ENCODE assay signal across 14 cellular contexts in genomic region chr18:26654173-26655009, GRCh38.
DNase-seq lines count a peak whose midpoint lies in the region; ATAC-seq, FAIRE-seq and TF ChIP-seq lines count a peak whose summit lies in the region.
"Had no signal": no experiment of that assay in that cellular context is flagged by ENCODE, and none has a peak within 500 bp of the region (broad histone marks: within the 10 kb centered on the region; RNA-seq: fewer than 3 reads in every experiment).

No MANE protein-coding gene starts in this region.

- POLR2A ChIA-PET in endothelial cell of umbilical vein (lab: Charles Lee) (no interaction called here), GM10248 (lab: Yijun Ruan, JAX) (no interaction called here)

- H2AFZ ChIP-seq in OCI-LY3 (ENCODE audit: low read depth, low read length) (no peak overlapping the region), endothelial cell of umbilical vein (ENCODE audit: low read depth, low read length) (no peak overlapping the region), parathyroid adenoma (peak overlapping the region; percentile 89)

- no peaks in the 10 kb centered on the region for H3K9me3 ChIP-seq in OCI-LY3 (ENCODE audit: insufficient read depth, low read length)
- H3K9me3 ChIP-seq in endothelial cell of umbilical vein (replicated peaks; ENCODE audit: control insufficient read depth, insufficient read depth, low read length): no peaks in the 10 kb centered on the region
- no peaks in the 10 kb centered on the region for H3K9me3 ChIP-seq in parathyroid adenoma (ENCODE audit: control insufficient read depth, low read length)
- H3K9me3 ChIP-seq in gastrocnemius medialis: no peaks in the 10 kb centered on the region
- H3K9me3 ChIP-seq: BLaER1 treated with 17β-estradiol and CSF1 and Interleukin-3, amounts not matched to agents 10 nM and 100 nM had no signal

- H3K27ac ChIP-seq in OCI-LY3 (ENCODE audit: low read length): no peak overlapping the region
- H3K27ac ChIP-seq in endothelial cell of umbilical vein (ENCODE audit: insufficient read depth, low read depth, low read length): no peak overlapping the region
- no peak overlapping the region for H3K27ac ChIP-seq in parathyroid adenoma
- no peak overlapping the region for H3K27ac ChIP-seq in gastrocnemius medialis
- H3K27ac ChIP-seq: BLaER1 treated with 17β-estradiol and CSF1 and Interleukin-3, amounts not matched to agents 10 nM and 100 nM had no signal

- intact Hi-C loops in endothelial cell of umbilical vein (cut with micrococcal nuclease) (loop anchor here (5.0 kb wide), 1 partner anchor 427 kb away; the partner anchor contains the start of gene TAF4B), gastrocnemius medialis (cut with DNase I; ENCODE audit: low total_unique reads) (loop anchor here (5.0 to 10.0 kb wide), 4 partner anchors 107 to 560 kb away; partner anchors contain the start of genes KCTD1 and SS18)

- CTCF ChIA-PET in endothelial cell of umbilical vein (lab: Charles Lee) (interaction anchor here (1.1 to 3.6 kb wide), 4 partner anchors 249 to 349 kb away, joined by 3 to 21 read pairs (median 7); no protein-coding TSS in a partner anchor), GM10248 (lab: Yijun Ruan, JAX) (interaction anchor here (0.9 to 2.2 kb wide), 4 partner anchors 9 to 271 kb away, joined by 3 to 7 read pairs (median 3); no protein-coding TSS in a partner anchor)

- peaks cover 46% of the 10 kb centered on the region for H3K27me3 ChIP-seq in OCI-LY3 (ENCODE audit: low read depth, low read length)
- H3K27me3 ChIP-seq in endothelial cell of umbilical vein (ENCODE audit: control insufficient read depth in 2 of 2, insufficient read depth in 2 of 2, low read length in 2 of 2): peaks cover 56 to 72% of the 10 kb centered on the region in 2 experiments
- no peaks in the 10 kb centered on the region for H3K27me3 ChIP-seq in parathyroid adenoma (ENCODE audit: control insufficient read depth, insufficient read depth, low read length)
- peaks cover 12 to 40% (median 14%) of the 10 kb centered on the region in 3 donors for H3K27me3 ChIP-seq in gastrocnemius medialis

- in situ Hi-C loops in gastrocnemius medialis (cut with MboI; ENCODE audit: low sequenced_read_pairs in 4 of 4): loop anchor here in 1 of 4 donors (10.0 kb wide), 2 partner anchors 270 to 350 kb away; no protein-coding TSS in a partner anchor

- no peak overlapping the region for H3K9ac ChIP-seq in OCI-LY3 (ENCODE audit: low read length)
- no peak overlapping the region for H3K9ac ChIP-seq in endothelial cell of umbilical vein (replicated peaks; ENCODE audit: extremely low read depth, insufficient read depth, low read length)
- H3K9ac ChIP-seq in parathyroid adenoma: no peak overlapping the region
- H3K9ac ChIP-seq: BLaER1 treated with 17β-estradiol and CSF1 and Interleukin-3, amounts not matched to agents 10 nM and 100 nM had no signal

- H3K9me1 ChIP-seq in endothelial cell of umbilical vein (replicated peaks; ENCODE audit: control insufficient read depth, extremely low read depth, insufficient read depth, low read length): no peaks in the 10 kb centered on the region

- H3K4me3 ChIP-seq in OCI-LY3 (ENCODE audit: low read length): no peak overlapping the region
- no peak overlapping the region for H3K4me3 ChIP-seq in endothelial cell of umbilical vein (replicated peaks in 1 of 3; ENCODE audit: insufficient read depth in 1 of 3, low read depth in 1 of 3, low read length in 3 of 3)
- H3K4me3 ChIP-seq in parathyroid adenoma (ENCODE audit: low read depth, low read length): no peak overlapping the region
- H3K4me3 ChIP-seq in gastrocnemius medialis: no peak overlapping the region
- H3K4me3 ChIP-seq: BLaER1 treated with 17β-estradiol and CSF1 and Interleukin-3, amounts not matched to agents 10 nM and 100 nM had no signal

- H3K36me3 ChIP-seq in OCI-LY3 (replicated peaks; ENCODE audit: low read depth, low read length): no peaks in the 10 kb centered on the region
- H3K36me3 ChIP-seq in endothelial cell of umbilical vein (ENCODE audit: control insufficient read depth in 2 of 2, extremely low read depth in 1 of 2, insufficient read depth in 2 of 2, low read length in 2 of 2): no peaks in the 10 kb centered on the region
- no peaks in the 10 kb centered on the region for H3K36me3 ChIP-seq in parathyroid adenoma (ENCODE audit: control insufficient read depth, insufficient read depth, low read length)
- no peaks in the 10 kb centered on the region for H3K36me3 ChIP-seq in gastrocnemius medialis
- H3K36me3 ChIP-seq: BLaER1 treated with 17β-estradiol and CSF1 and Interleukin-3, amounts not matched to agents 10 nM and 100 nM had no signal

- BruUV-seq in endothelial cell of umbilical vein (replicated peaks; lab: Mats Ljungman, UMichigan): no TSS peak

- ATAC-seq in gastrocnemius medialis: no peak
- ATAC-seq: activated naive CD8-positive, alpha-beta T cell treated with anti-CD3 and anti-CD28 coated beads, Interleukin-2, amount 50 U/mL, for 24 hours; stimulated activated memory B cell treated with anti-CD40 and anti-IgM and Interleukin-4, amounts not matched to agents 10 μg/mL and 1 μg/mL and 100 μg/mL, for 72 hours had no signal

- H3K4me2 ChIP-seq in OCI-LY3 (ENCODE audit: low read length) (no peak overlapping the region), endothelial cell of umbilical vein (ENCODE audit: insufficient read depth, low read length) (no peak overlapping the region), parathyroid adenoma (ENCODE audit: low read length) (no peak overlapping the region)
- H3K4me2 ChIP-seq: BLaER1 treated with 17β-estradiol and CSF1 and Interleukin-3, amounts not matched to agents 10 nM and 100 nM had no signal

- TF ChIP-seq CTCF in D721Med (IDR thresholded peaks at IDR 0.05; ENCODE audit: insufficient read depth, missing control alignments) (no peak), OCI-LY3 (IDR thresholded peaks at IDR 0.05; ENCODE audit: low read depth, low read length) (peak; percentile 30), endothelial cell of umbilical vein (IDR thresholded peaks at IDR 0.05; ENCODE audit: extremely low read depth in 1 of 2, insufficient read depth in 1 of 2, low read depth in 1 of 2, low read length in 2 of 2) (no peak), parathyroid adenoma (IDR thresholded peaks at IDR 0.05) (no peak), gastrocnemius medialis (IDR thresholded peaks at IDR 0.05 in 4 of 5, conservative IDR thresholded peaks at IDR 0.05 in 1 of 5) (no peak), GM10248 (IDR thresholded peaks at IDR 0.05; ENCODE audit: control extremely low read depth, extremely low read depth, low read depth, missing control alignments) (no peak)

- DNase-seq in D721Med (ENCODE audit: insufficient read length, low spot score) (no peak), endothelial cell of umbilical vein (ENCODE audit: low read depth, low spot score) (peak; percentile 4), gastrocnemius medialis (no peak), GM10248 (ENCODE audit: extremely low spot score) (no peak), NCI-H128 (lab: John Stamatoyannopoulos, UW; ENCODE audit: unreplicated experiment) (no peak), GM12892 (ENCODE audit: insufficient read length) (no peak)
- DNase-seq: activated CD8-positive, alpha-beta memory T cell treated with anti-CD3 and anti-CD28 coated beads, Interleukin-2, amount 50 U/mL, for 4 hours; activated naive CD8-positive, alpha-beta T cell treated with anti-CD3 and anti-CD28 coated beads, Interleukin-2, amount 50 U/mL, for 24 hours; foreskin melanocyte; NCI-H2171 treated with DMSO at 0.1 percent for 48 hours had no signal

- H3K4me1 ChIP-seq in OCI-LY3 (ENCODE audit: low read length) (peaks cover 15% of the 10 kb centered on the region), endothelial cell of umbilical vein (ENCODE audit: control insufficient read depth, extremely low read depth, insufficient read depth, low read length) (peaks cover 8% of the 10 kb centered on the region), parathyroid adenoma (peaks cover 4% of the 10 kb centered on the region), gastrocnemius medialis (peaks cover 13 to 15% of the 10 kb centered on the region in 2 donors)

- no peaks in the 10 kb centered on the region for H3K79me2 ChIP-seq in OCI-LY3 (ENCODE audit: low read length)
- H3K79me2 ChIP-seq in endothelial cell of umbilical vein (ENCODE audit: control insufficient read depth, insufficient read depth, low read length): no peaks in the 10 kb centered on the region
- no peaks in the 10 kb centered on the region for H3K79me2 ChIP-seq in parathyroid adenoma

- TF ChIP-seq POLR2A in endothelial cell of umbilical vein (IDR thresholded peaks at IDR 0.05; ENCODE audit: low read depth, low read length) (no peak), gastrocnemius medialis (IDR thresholded peaks at IDR 0.05) (no peak), GM12892 (IDR thresholded peaks at IDR 0.05; ENCODE audit: low read depth, low read length) (no peak)

- FAIRE-seq in D721Med (lab: Jason Lieb, UNC) (peak; percentile 64), endothelial cell of umbilical vein (lab: Jason Lieb, UNC) (no peak), GM12892 (lab: Jason Lieb, UNC) (no peak)

- H4K20me1 ChIP-seq in OCI-LY3 (ENCODE audit: insufficient read depth, low read length) (no peaks in the 10 kb centered on the region), endothelial cell of umbilical vein (replicated peaks; ENCODE audit: control insufficient read depth, extremely low read depth, insufficient read depth, low read length) (no peaks in the 10 kb centered on the region)

- dilution Hi-C loops in endothelial cell of umbilical vein (cut with MboI; ENCODE audit: extremely low pct_ligation_motif_present, low sequenced_read_pairs): no loop called here

TF ChIP-seq in endothelial cell of umbilical vein, 7 proteins besides CTCF, POLR2A, EP300 and RAD21:
- TF ChIP-seq EZH2 (IDR thresholded peaks at IDR 0.05; ENCODE audit: borderline replicate concordance, low read depth, low read length, severe bottlenecking) (no peak), FOS (IDR thresholded peaks at IDR 0.05; ENCODE audit: borderline replicate concordance, insufficient read depth, low read length) (no peak), MAX (IDR thresholded peaks at IDR 0.05; ENCODE audit: insufficient read depth, insufficient read length) (no peak), GATA2 (IDR thresholded peaks at IDR 0.05; ENCODE audit: insufficient read depth, insufficient read length, low read depth, low read length) (no peak), MYC (IDR thresholded peaks at IDR 0.05; ENCODE audit: low read depth, low read length) (no peak), POLR2AphosphoS5 (IDR thresholded peaks at IDR 0.05; ENCODE audit: insufficient read depth, low read depth, low read length) (no peak), JUN (IDR thresholded peaks at IDR 0.05; ENCODE audit: borderline replicate concordance, insufficient read depth, insufficient read length, low read depth) (no peak)
TF ChIP-seq in endothelial cell of umbilical vein: peak in this region for 0.
